ENCODE assay signal across 16 cellular contexts in genomic region chr7:77830649-77831355, GRCh38. TPM values are rescaled to one million over a fixed set of nuclear protein-coding genes. Genes with fewer than 3 reads are reported as not detected.
DNase-seq lines count a peak whose midpoint lies in the region; ATAC-seq, FAIRE-seq and TF ChIP-seq lines count a peak whose summit lies in the region.
"Had no signal": no experiment of that assay in that cellular context is flagged by ENCODE, and none has a peak within 500 bp of the region (broad histone marks: within the 10 kb centered on the region; RNA-seq: fewer than 3 reads in every experiment).

No MANE protein-coding gene starts in this region.

- no peak overlapping the region for H3K4me3 ChIP-seq in DOHH2 (ENCODE audit: low read length)
- no peak overlapping the region for H3K4me3 ChIP-seq in GM12878
- no peak overlapping the region for H3K4me3 ChIP-seq in lower lobe of right lung
- H3K4me3 ChIP-seq: adrenal gland, left ventricle myocardium inferior, testis had no signal

- TF ChIP-seq POLR2A in GM12878 (IDR thresholded peaks at IDR 0.05; ENCODE audit: low read depth, low read length) = no peak

- in situ Hi-C loops in GM12878 (cut with MboI) = no loop called here

- H3K36me3 ChIP-seq in DOHH2 (ENCODE audit: control insufficient read depth, low read length) = peaks cover 13% of the 10 kb centered on the region
- H3K36me3 ChIP-seq in GM12878 (ENCODE audit: control insufficient read depth in 2 of 2, insufficient read depth in 2 of 2, low read length in 1 of 2) = peaks cover 0 to 2% of the 10 kb centered on the region in 2 experiments; a peak in 1 of 4 replicates
- H3K36me3 ChIP-seq in lower lobe of right lung = no peaks in the 10 kb centered on the region
- H3K36me3 ChIP-seq: adrenal gland, left ventricle myocardium inferior had no signal

- SMC1A ChIA-PET in GM12878 (lab: Charles Lee; ENCODE audit: uncharacterized antibody, unreplicated experiment) = interaction anchor here (1.4 to 2.0 kb wide), 2 partner anchors 10 to 17 kb away, joined by 4 to 8 read pairs; no protein-coding TSS in a partner anchor

- TF ChIP-seq RAD21 in GM12878 (IDR thresholded peaks at IDR 0.05; ENCODE audit: insufficient read depth, low read depth, low read length) = no peak

- H2AFZ ChIP-seq in GM12878 (ENCODE audit: control insufficient read depth, low read depth, low read length) = no peak overlapping the region

- peaks cover 20% of the 10 kb centered on the region for H3F3A ChIP-seq in DOHH2 (ENCODE audit: control insufficient read depth, insufficient read depth)

- RAD21 ChIA-PET in GM12878 (lab: Charles Lee; ENCODE audit: unreplicated experiment) = no interaction called here

- TF ChIP-seq CTCF in DOHH2 (IDR thresholded peaks at IDR 0.05; ENCODE audit: low read depth, low read length, poor library complexity, severe bottlenecking) (no peak), GM12878 (IDR thresholded peaks at IDR 0.05 in 2 of 3, conservative IDR thresholded peaks at IDR 0.05 in 1 of 3; ENCODE audit: control insufficient read depth in 2 of 3, extremely low read depth in 1 of 3, insufficient read depth in 1 of 3, low read depth in 3 of 3, low read length in 3 of 3) (no peak), lower lobe of right lung (IDR thresholded peaks at IDR 0.05) (no peak)

- H3K79me2 ChIP-seq in DOHH2 (ENCODE audit: control insufficient read depth, low read length) = peaks cover 97% of the 10 kb centered on the region
- peaks cover 32% of the 10 kb centered on the region for H3K79me2 ChIP-seq in GM12878 (ENCODE audit: control insufficient read depth, insufficient read depth, low read length)

- H4K20me1 ChIP-seq in DOHH2 (ENCODE audit: control insufficient read depth, insufficient read depth, low read depth, low read length) = peaks cover 5% of the 10 kb centered on the region; the same call in 1 of the 2 replicates
- H4K20me1 ChIP-seq in GM12878 (ENCODE audit: control insufficient read depth, insufficient read depth) = no peaks in the 10 kb centered on the region

- no peaks in the 10 kb centered on the region for H3K9me2 ChIP-seq in DOHH2 (replicated peaks; ENCODE audit: control insufficient read depth, low read length)

- H3K4me2 ChIP-seq in DOHH2 (ENCODE audit: low read length) = peak overlapping the region; percentile 11
- no peak overlapping the region for H3K4me2 ChIP-seq in GM12878 (ENCODE audit: control insufficient read depth, insufficient read depth)

- TF ChIP-seq EP300 in GM12878 (IDR thresholded peaks at IDR 0.05; ENCODE audit: borderline replicate concordance in 1 of 2, control insufficient read depth in 1 of 2, low read depth in 2 of 2, low read length in 2 of 2) = no peak

- BruUV-seq in GM12878 (replicated peaks; lab: Mats Ljungman, UMichigan) = no TSS peak

- POLR2A ChIA-PET in GM12878 (lab: Charles Lee) = interaction anchor here (1.8 kb wide), 1 partner anchor 10 kb away, joined by 5 read pairs; no protein-coding TSS in a partner anchor

- ATAC-seq in GM12878 (no peak), lower lobe of right lung (no peak), GM21447 (IDR thresholded peaks at IDR 0.05; ENCODE audit: unreplicated experiment) (no peak)
- ATAC-seq: naive thymus-derived CD8-positive, alpha-beta T cell had no signal

- no peaks in the 10 kb centered on the region for H3K9me3 ChIP-seq in DOHH2 (ENCODE audit: control insufficient read depth, insufficient read depth, low read length)
- peaks cover 6% of the 10 kb centered on the region; the same call in 2 of the 3 replicates for H3K9me3 ChIP-seq in GM12878 (replicated peaks; ENCODE audit: control insufficient read depth, insufficient read depth, low read length)
- peaks cover 10% of the 10 kb centered on the region for H3K9me3 ChIP-seq in lower lobe of right lung
- H3K9me3 ChIP-seq: adrenal gland, testis had no signal

- intact Hi-C loops in GM12878 (cut with micrococcal nuclease; ENCODE audit: unreplicated experiment) = no loop called here
- intact Hi-C loops in lower lobe of right lung (cut with DNase I) = no loop called here

- H3K4me1 ChIP-seq in DOHH2 (ENCODE audit: control insufficient read depth, low read length) = peaks cover 93% of the 10 kb centered on the region
- peaks cover 8% of the 10 kb centered on the region for H3K4me1 ChIP-seq in GM12878 (ENCODE audit: control insufficient read depth, insufficient read depth, low read length)
- peaks cover 15% of the 10 kb centered on the region for H3K4me1 ChIP-seq in lower lobe of right lung
- H3K4me1 ChIP-seq: testis had no signal

- CTCF ChIA-PET in GM12878 (lab: Yijun Ruan, JAX) = interaction anchor here (0.5 to 0.6 kb wide), 2 partner anchors 172 to 679 kb away, joined by 3 to 4 read pairs; no protein-coding TSS in a partner anchor

- H3K9ac ChIP-seq in GM12878 (ENCODE audit: control insufficient read depth, insufficient read depth, low read length) = no peak overlapping the region

- 64% methylated on average over 8 of the region's 8 CpGs for WGBS in GM12878 (ENCODE audit: insufficient coverage, insufficient replicate concordance, low lambda C conversion rate, missing lambda C conversion rate)

- H3K27ac ChIP-seq in DOHH2 (ENCODE audit: low read depth, low read length) = no peak overlapping the region
- H3K27ac ChIP-seq in GM12878 (ENCODE audit: control insufficient read depth, insufficient read depth) = no peak overlapping the region
- no peak overlapping the region for H3K27ac ChIP-seq in lower lobe of right lung
- H3K27ac ChIP-seq: adrenal gland, left ventricle myocardium inferior, testis had no signal

- no peak for FAIRE-seq in GM12878 (lab: Jason Lieb, UNC)
- FAIRE-seq: A204.1, frontal cortex had no signal

- H3K27me3 ChIP-seq in DOHH2 (ENCODE audit: control insufficient read depth, low read length) (no peaks in the 10 kb centered on the region), GM12878 (replicated peaks in 1 of 2; ENCODE audit: control insufficient read depth in 2 of 2, insufficient read depth in 2 of 2, low read length in 1 of 2) (no peaks in the 10 kb centered on the region), lower lobe of right lung (ENCODE audit: low read depth) (no peaks in the 10 kb centered on the region)
- H3K27me3 ChIP-seq: adrenal gland, testis had no signal

- DNase-seq in NCI-H1417 (lab: John Stamatoyannopoulos, UW) (peak; percentile 38 to 88 (median 72)), NCI-H1417 treated with DMSO at 0.1 percent for 48 hours (lab: John Stamatoyannopoulos, UW) (no peak), NCI-H345 treated with DMSO at 0.1 percent for 48 hours (lab: John Stamatoyannopoulos, UW; ENCODE audit: unreplicated experiment) (peak; percentile 83), GM12878 (ENCODE audit: low read depth, low spot score) (no peak), lower lobe of right lung (no peak), cerebellar cortex (ENCODE audit: low spot score) (no peak)
- DNase-seq: adrenal gland; GDM1; GOT3; left ventricle myocardium inferior; naive thymus-derived CD8-positive, alpha-beta T cell; testis had no signal

RNA-seq across cellular contexts. Expression of gene PHTF2, which starts 32.2 kb away (rescaled TPM):
- total RNA-seq in GM12878 (2013; cell fraction: nucleolus; rRNA removed) = 98.2 and 101 TPM in 2 replicates
- 29.2 and 35.3 TPM in 2 replicates for total RNA-seq in GM12878 (2014; rRNA removed)
- 35.1 and 35.7 TPM in 2 replicates for total RNA-seq in GM12878 (2014; rRNA removed; fragmentation: Illumina TruSeq; extraction: Trizol)
- total RNA-seq in GM12878 (2021) = 30.4 and 33.6 TPM in 2 replicates
- 9.0 TPM for polyA plus RNA-seq in GM12878 (2011; ENCODE audit: low read depth)
- polyA plus RNA-seq in GM12878 (2011; rRNA removed) = 41.8 and 69.0 TPM in 2 replicates
- polyA plus RNA-seq in GM12878 (2011; cell fraction: cytosol; rRNA removed) = 12.3 and 15.8 TPM in 2 replicates
- polyA plus RNA-seq in GM12878 (2011; cell fraction: nucleus; rRNA removed) = 32.1 and 34.3 TPM in 2 replicates
- polyA plus RNA-seq in GM12878 (2012) = 17.4 and 21.1 TPM in 2 replicates
- 40.3 and 50.4 TPM in 2 replicates for polyA plus RNA-seq in GM12878 (2014; fragmentation: Illumina TruSeq; extraction: Trizol)
- polyA plus RNA-seq in GM12878 (2014; fragmentation: Nextera tagmentation; extraction: Ambion mirVana) = 10 to 100 TPM; 12.9 to 14.1 TPM
- 22.0 and 23.8 TPM in 2 replicates for polyA plus RNA-seq in GM12878 (2014; rRNA removed)
- polyA plus RNA-seq in GM12878 (2016; fragmentation: Nextera tagmentation; extraction: Ambion mirVana) = 10 to 100 TPM; 21.0 to 24.7 TPM
- 32.5 and 41.2 TPM in 2 replicates for polyA minus RNA-seq in GM12878 (2011; rRNA and poly(A)+ RNA removed)
- polyA minus RNA-seq in GM12878 (2011; cell fraction: cytosol; rRNA and poly(A)+ RNA removed) = 12.6 and 13.6 TPM in 2 replicates
- polyA minus RNA-seq in GM12878 (2011; cell fraction: nucleus; rRNA and poly(A)+ RNA removed) = 29.0 and 31.5 TPM in 2 replicates
- total RNA-seq in lower lobe of right lung = 15.2 TPM

RNA-seq across cellular contexts. Expression of gene TMEM60, which starts 32.6 kb away (rescaled TPM):
- 7.0 and 7.6 TPM in 2 replicates for total RNA-seq in GM12878 (2013; cell fraction: nucleolus; rRNA removed)
- total RNA-seq in GM12878 (2014; rRNA removed) = 15.5 and 21.0 TPM in 2 replicates
- 20.1 and 21.3 TPM in 2 replicates for total RNA-seq in GM12878 (2014; rRNA removed; fragmentation: Illumina TruSeq; extraction: Trizol)
- 12.8 and 13.2 TPM in 2 replicates for total RNA-seq in GM12878 (2021)
- polyA plus RNA-seq in GM12878 (2011; ENCODE audit: low read depth) = 10.9 TPM
- polyA plus RNA-seq in GM12878 (2011; rRNA removed) = 36.3 and 48.0 TPM in 2 replicates
- 12.2 and 14.0 TPM in 2 replicates for polyA plus RNA-seq in GM12878 (2011; cell fraction: cytosol; rRNA removed)
- 9.8 and 12.7 TPM in 2 replicates for polyA plus RNA-seq in GM12878 (2011; cell fraction: nucleus; rRNA removed)
- 17.0 and 20.6 TPM in 2 replicates for polyA plus RNA-seq in GM12878 (2012)
- 20.9 and 24.3 TPM in 2 replicates for polyA plus RNA-seq in GM12878 (2014; fragmentation: Illumina TruSeq; extraction: Trizol)
- 10 to 100 TPM; 75.6 to 94.2 TPM for polyA plus RNA-seq in GM12878 (2014; fragmentation: Nextera tagmentation; extraction: Ambion mirVana)
- polyA plus RNA-seq in GM12878 (2014; rRNA removed) = 18.8 and 25.7 TPM in 2 replicates
- 10 to 100 TPM; 34.8 to 36.0 TPM for polyA plus RNA-seq in GM12878 (2016; fragmentation: Nextera tagmentation; extraction: Ambion mirVana)
- polyA minus RNA-seq in GM12878 (2011; rRNA and poly(A)+ RNA removed) = 11.5 and 11.6 TPM in 2 replicates
- polyA minus RNA-seq in GM12878 (2011; cell fraction: cytosol; rRNA and poly(A)+ RNA removed) = 3.1 and 6.0 TPM in 2 replicates
- polyA minus RNA-seq in GM12878 (2011; cell fraction: nucleus; rRNA and poly(A)+ RNA removed) = 3.4 and 4.4 TPM in 2 replicates
- 24.6 TPM for total RNA-seq in lower lobe of right lung

Comparison
In these comparisons a context has a peak if more than half of its experiments do, and no peak if none do; other contexts are left out.
1. DNase-seq: peak in NCI-H1417 (3 of 3) and NCI-H345 treated with DMSO at 0.1 percent for 48 hours (single experiment); none in NCI-H1417 treated with DMSO at 0.1 percent for 48 hours (single experiment), GM12878 (single experiment), lower lobe of right lung (single experiment) and cerebellar cortex (single experiment).